8 cellular contexts compared by ENCODE assay signal in genomic region chr12:112303004-112303403, GRCh38.
DNase-seq lines count a peak whose midpoint lies in the region; ATAC-seq lines count a peak whose summit lies in the region.

No MANE protein-coding gene starts in this region.

- H3K27ac Mint-ChIP-seq in activated CD4-positive, alpha-beta T cell treated with anti-CD3 and anti-CD28 coated beads, Interleukin-2, amount 10 ng/mL, durations not matched to agents 7 days and 5 days: peak overlapping the region; percentile 76

- no peak overlapping the region for H3K4me3 Mint-ChIP-seq in activated CD4-positive, alpha-beta T cell treated with anti-CD3 and anti-CD28 coated beads, Interleukin-2, amount 10 ng/mL, durations not matched to agents 7 days and 5 days

- H3K27me3 Mint-ChIP-seq in activated CD4-positive, alpha-beta T cell treated with anti-CD3 and anti-CD28 coated beads, Interleukin-2, amount 10 ng/mL, durations not matched to agents 7 days and 5 days: no peaks in the 10 kb centered on the region

- peaks cover 8% of the 10 kb centered on the region for H3K4me1 Mint-ChIP-seq in activated CD4-positive, alpha-beta T cell treated with anti-CD3 and anti-CD28 coated beads, Interleukin-2, amount 10 ng/mL, durations not matched to agents 7 days and 5 days

- DNase-seq in DMS53 (lab: John Stamatoyannopoulos, UW): peak; percentile 55
- DNase-seq in DMS53 treated with DMSO at 0.1 percent for 48 hours (lab: John Stamatoyannopoulos, UW; ENCODE audit: unreplicated experiment): no peak
- peak; percentile 42 for DNase-seq in activated CD4-positive, alpha-beta T cell treated with anti-CD3 and anti-CD28 coated beads, Interleukin-2, amount 10 ng/mL, durations not matched to agents 7 days and 5 days
- DNase-seq in fibroblast of the conjunctiva (ENCODE audit: low read depth): peak; percentile 30
- peak; percentile 2 to 4 for DNase-seq in stimulated activated CD8-positive, alpha-beta memory T cell treated with anti-CD3 and anti-CD28 coated beads, Interleukin-7, amount 100 ng/mL, for 1 hour (ENCODE audit: low read depth in 2 of 2)
- DNase-seq in NCI-H1092 (lab: John Stamatoyannopoulos, UW): no peak
- no peak for DNase-seq in OCI-M1 (lab: John Stamatoyannopoulos, UW)

- CTCF ChIA-PET in activated CD4-positive, alpha-beta T cell treated with anti-CD3 and anti-CD28 coated beads, Interleukin-2, amount 10 ng/mL, durations not matched to agents 7 days and 5 days (lab: Charles Lee): interaction anchor here (0.7 kb wide), 1 partner anchor 415 kb away, joined by 3 read pairs; no protein-coding TSS in a partner anchor

- peaks cover 26% of the 10 kb centered on the region for H3K36me3 Mint-ChIP-seq in activated CD4-positive, alpha-beta T cell treated with anti-CD3 and anti-CD28 coated beads, Interleukin-2, amount 10 ng/mL, durations not matched to agents 7 days and 5 days (ENCODE audit: low read depth)

- POLR2A ChIA-PET in activated CD4-positive, alpha-beta T cell treated with anti-CD3 and anti-CD28 coated beads, Interleukin-2, amount 10 ng/mL, durations not matched to agents 7 days and 5 days (lab: Charles Lee): interaction anchor here (0.7 kb wide), 1 partner anchor 84 kb away, joined by 5 read pairs; no protein-coding TSS in a partner anchor

- ATAC-seq in HG03196 (IDR thresholded peaks at IDR 0.05; ENCODE audit: unreplicated experiment): peak; percentile 94

- no peaks in the 10 kb centered on the region for H3K9me3 Mint-ChIP-seq in activated CD4-positive, alpha-beta T cell treated with anti-CD3 and anti-CD28 coated beads, Interleukin-2, amount 10 ng/mL, durations not matched to agents 7 days and 5 days

Comparison
In these comparisons a context has a peak if more than half of its experiments do, and no peak if none do; other contexts are left out.
1. DNase-seq: peak in DMS53 (single experiment), activated CD4-positive, alpha-beta T cell treated with anti-CD3 and anti-CD28 coated beads, Interleukin-2, amount 10 ng/mL, durations not matched to agents 7 days and 5 days (single experiment), fibroblast of the conjunctiva (single experiment) and stimulated activated CD8-positive, alpha-beta memory T cell treated with anti-CD3 and anti-CD28 coated beads, Interleukin-7, amount 100 ng/mL, for 1 hour (2 of 2); none in DMS53 treated with DMSO at 0.1 percent for 48 hours (single experiment), NCI-H1092 (single experiment) and OCI-M1 (single experiment).